In the genomic region with DNA sequence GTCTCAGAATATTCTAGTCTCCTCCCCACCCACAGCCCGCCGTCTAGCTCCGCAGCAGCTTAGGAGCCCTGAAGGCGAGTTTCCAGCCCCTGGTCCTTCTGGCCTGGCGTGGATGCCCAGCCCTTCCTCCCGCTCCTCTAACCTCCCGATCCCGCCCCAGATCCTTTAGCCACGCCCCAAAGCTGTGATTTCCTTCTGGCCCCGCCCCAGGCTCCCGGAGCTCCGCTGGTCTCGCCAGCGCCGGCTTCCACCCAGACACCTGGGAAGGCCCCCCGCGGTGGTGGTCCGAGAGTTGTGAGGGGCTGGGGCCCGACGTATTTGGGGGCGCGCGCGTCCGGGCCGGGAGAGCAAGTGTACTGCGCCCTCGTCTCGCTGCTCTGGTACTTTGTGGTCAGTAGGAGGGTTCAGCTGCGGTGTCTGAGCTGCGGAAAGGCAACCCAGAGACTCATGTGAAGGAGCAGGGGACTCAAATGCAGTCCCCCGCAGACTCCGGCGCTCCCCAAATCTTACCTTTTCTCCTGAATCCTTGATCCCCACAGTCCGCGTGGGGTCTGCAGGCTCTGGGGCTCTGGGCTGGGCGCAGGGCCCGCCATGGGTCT, we compare ENCODE assay signal across 1 cellular context.
TF ChIP-seq lines count a peak whose summit lies in the region.

A gene (minus strand): TSS at position 114 of the 599 bp plus-strand sequence. CDS start 2,374 bp downstream, outside the sequence.

TF ChIP-seq in GM23338, 12 proteins besides CTCF, POLR2A, EP300 and RAD21 (continued from another document):
- TF ChIP-seq, protein P1, sequence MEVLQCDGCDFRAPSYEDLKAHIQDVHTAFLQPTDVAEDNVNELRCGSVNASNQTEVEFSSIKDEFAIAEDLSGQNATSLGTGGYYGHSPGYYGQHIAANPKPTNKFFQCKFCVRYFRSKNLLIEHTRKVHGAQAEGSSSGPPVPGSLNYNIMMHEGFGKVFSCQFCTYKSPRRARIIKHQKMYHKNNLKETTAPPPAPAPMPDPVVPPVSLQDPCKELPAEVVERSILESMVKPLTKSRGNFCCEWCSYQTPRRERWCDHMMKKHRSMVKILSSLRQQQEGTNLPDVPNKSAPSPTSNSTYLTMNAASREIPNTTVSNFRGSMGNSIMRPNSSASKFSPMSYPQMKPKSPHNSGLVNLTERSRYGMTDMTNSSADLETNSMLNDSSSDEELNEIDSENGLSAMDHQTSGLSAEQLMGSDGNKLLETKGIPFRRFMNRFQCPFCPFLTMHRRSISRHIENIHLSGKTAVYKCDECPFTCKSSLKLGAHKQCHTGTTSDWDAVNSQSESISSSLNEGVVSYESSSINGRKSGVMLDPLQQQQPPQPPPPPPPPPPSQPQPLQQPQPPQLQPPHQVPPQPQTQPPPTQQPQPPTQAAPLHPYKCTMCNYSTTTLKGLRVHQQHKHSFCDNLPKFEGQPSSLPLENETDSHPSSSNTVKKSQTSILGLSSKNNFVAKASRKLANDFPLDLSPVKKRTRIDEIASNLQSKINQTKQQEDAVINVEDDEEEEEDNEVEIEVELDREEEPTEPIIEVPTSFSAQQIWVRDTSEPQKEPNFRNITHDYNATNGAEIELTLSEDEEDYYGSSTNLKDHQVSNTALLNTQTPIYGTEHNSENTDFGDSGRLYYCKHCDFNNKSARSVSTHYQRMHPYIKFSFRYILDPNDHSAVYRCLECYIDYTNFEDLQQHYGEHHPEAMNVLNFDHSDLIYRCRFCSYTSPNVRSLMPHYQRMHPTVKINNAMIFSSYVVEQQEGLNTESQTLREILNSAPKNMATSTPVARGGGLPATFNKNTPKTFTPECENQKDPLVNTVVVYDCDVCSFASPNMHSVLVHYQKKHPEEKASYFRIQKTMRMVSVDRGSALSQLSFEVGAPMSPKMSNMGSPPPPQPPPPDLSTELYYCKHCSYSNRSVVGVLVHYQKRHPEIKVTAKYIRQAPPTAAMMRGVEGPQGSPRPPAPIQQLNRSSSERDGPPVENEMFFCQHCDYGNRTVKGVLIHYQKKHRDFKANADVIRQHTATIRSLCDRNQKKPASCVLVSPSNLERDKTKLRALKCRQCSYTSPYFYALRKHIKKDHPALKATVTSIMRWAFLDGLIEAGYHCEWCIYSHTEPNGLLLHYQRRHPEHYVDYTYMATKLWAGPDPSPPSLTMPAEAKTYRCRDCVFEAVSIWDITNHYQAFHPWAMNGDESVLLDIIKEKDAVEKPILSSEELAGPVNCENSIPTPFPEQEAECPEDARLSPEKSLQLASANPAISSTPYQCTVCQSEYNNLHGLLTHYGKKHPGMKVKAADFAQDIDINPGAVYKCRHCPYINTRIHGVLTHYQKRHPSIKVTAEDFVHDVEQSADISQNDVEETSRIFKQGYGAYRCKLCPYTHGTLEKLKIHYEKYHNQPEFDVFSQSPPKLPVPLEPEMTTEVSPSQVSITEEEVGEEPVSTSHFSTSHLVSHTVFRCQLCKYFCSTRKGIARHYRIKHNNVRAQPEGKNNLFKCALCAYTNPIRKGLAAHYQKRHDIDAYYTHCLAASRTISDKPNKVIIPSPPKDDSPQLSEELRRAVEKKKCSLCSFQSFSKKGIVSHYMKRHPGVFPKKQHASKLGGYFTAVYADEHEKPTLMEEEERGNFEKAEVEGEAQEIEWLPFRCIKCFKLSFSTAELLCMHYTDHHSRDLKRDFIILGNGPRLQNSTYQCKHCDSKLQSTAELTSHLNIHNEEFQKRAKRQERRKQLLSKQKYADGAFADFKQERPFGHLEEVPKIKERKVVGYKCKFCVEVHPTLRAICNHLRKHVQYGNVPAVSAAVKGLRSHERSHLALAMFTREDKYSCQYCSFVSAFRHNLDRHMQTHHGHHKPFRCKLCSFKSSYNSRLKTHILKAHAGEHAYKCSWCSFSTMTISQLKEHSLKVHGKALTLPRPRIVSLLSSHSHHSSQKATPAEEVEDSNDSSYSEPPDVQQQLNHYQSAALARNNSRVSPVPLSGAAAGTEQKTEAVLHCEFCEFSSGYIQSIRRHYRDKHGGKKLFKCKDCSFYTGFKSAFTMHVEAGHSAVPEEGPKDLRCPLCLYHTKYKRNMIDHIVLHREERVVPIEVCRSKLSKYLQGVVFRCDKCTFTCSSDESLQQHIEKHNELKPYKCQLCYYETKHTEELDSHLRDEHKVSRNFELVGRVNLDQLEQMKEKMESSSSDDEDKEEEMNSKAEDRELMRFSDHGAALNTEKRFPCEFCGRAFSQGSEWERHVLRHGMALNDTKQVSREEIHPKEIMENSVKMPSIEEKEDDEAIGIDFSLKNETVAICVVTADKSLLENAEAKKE (CRISPR knock-in tag; IDR thresholded peaks at IDR 0.05), result no peak
- TF ChIP-seq, protein P2, sequence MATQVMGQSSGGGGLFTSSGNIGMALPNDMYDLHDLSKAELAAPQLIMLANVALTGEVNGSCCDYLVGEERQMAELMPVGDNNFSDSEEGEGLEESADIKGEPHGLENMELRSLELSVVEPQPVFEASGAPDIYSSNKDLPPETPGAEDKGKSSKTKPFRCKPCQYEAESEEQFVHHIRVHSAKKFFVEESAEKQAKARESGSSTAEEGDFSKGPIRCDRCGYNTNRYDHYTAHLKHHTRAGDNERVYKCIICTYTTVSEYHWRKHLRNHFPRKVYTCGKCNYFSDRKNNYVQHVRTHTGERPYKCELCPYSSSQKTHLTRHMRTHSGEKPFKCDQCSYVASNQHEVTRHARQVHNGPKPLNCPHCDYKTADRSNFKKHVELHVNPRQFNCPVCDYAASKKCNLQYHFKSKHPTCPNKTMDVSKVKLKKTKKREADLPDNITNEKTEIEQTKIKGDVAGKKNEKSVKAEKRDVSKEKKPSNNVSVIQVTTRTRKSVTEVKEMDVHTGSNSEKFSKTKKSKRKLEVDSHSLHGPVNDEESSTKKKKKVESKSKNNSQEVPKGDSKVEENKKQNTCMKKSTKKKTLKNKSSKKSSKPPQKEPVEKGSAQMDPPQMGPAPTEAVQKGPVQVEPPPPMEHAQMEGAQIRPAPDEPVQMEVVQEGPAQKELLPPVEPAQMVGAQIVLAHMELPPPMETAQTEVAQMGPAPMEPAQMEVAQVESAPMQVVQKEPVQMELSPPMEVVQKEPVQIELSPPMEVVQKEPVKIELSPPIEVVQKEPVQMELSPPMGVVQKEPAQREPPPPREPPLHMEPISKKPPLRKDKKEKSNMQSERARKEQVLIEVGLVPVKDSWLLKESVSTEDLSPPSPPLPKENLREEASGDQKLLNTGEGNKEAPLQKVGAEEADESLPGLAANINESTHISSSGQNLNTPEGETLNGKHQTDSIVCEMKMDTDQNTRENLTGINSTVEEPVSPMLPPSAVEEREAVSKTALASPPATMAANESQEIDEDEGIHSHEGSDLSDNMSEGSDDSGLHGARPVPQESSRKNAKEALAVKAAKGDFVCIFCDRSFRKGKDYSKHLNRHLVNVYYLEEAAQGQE (IDR thresholded peaks at IDR 0.05; ENCODE audit: unreplicated experiment), result no peak
- TF ChIP-seq ZNF114 (CRISPR knock-in tag; IDR thresholded peaks at IDR 0.05) (no peak), POLR2AphosphoS5 (IDR thresholded peaks at IDR 0.05; ENCODE audit: low read depth) (no peak)
